8 cellular contexts compared by ENCODE assay signal in genomic region chr2:55051026-55051866, GRCh38. TPM values are rescaled to one million over a fixed set of nuclear protein-coding genes. Genes with fewer than 3 reads are reported as not detected.
A peak's percentile ranks its signal among the peaks of the same experiment; 100 is the strongest.
DNase-seq lines count a peak whose midpoint lies in the region; ATAC-seq, FAIRE-seq and TF ChIP-seq lines count a peak whose summit lies in the region.

No MANE protein-coding gene starts in this region.

- H4K5ac ChIP-seq in mesendoderm (ENCODE audit: low read length) = peak overlapping the region; percentile 72

- peak overlapping the region; percentile 92 for H3K18ac ChIP-seq in mesendoderm (ENCODE audit: low read length)

- POLR2A ChIA-PET in endothelial cell of umbilical vein (lab: Charles Lee) = interaction anchor here (0.6 to 2.5 kb wide), 11 partner anchors 13 to 533 kb away, joined by 3 to 9 read pairs (median 4); no protein-coding TSS in a partner anchor

- H4K20me1 ChIP-seq in endothelial cell of umbilical vein (replicated peaks; ENCODE audit: control insufficient read depth, extremely low read depth, insufficient read depth, low read length) = peaks cover 6% of the 10 kb centered on the region

- H3K27ac ChIP-seq in endothelial cell of umbilical vein (ENCODE audit: insufficient read depth, low read depth, low read length) (peak overlapping the region; percentile 97), mesendoderm (ENCODE audit: low read depth, low read length) (peak overlapping the region; percentile 97), suprapubic skin (peak overlapping the region; percentile 99)

- no peak overlapping the region for H2AK5ac ChIP-seq in mesendoderm (ENCODE audit: low read length)

- peak overlapping the region; percentile 97 for H3K9ac ChIP-seq in endothelial cell of umbilical vein (replicated peaks; ENCODE audit: extremely low read depth, insufficient read depth, low read length)
- H3K9ac ChIP-seq in mesendoderm (ENCODE audit: low read length) = peak overlapping the region; percentile 89

- ATAC-seq in GM18907 (IDR thresholded peaks at IDR 0.05; ENCODE audit: unreplicated experiment) = no peak

- H4K8ac ChIP-seq in mesendoderm (ENCODE audit: low read depth, low read length) = no peak overlapping the region

- peak overlapping the region; percentile 25 to 86 (median 72) for H3K4me3 ChIP-seq in endothelial cell of umbilical vein (replicated peaks in 1 of 3; ENCODE audit: insufficient read depth in 1 of 3, low read depth in 1 of 3, low read length in 3 of 3)
- peak overlapping the region; percentile 32 for H3K4me3 ChIP-seq in mesendoderm (ENCODE audit: low read length)
- H3K4me3 ChIP-seq in suprapubic skin = peak overlapping the region; percentile 98

- H3K9me3 ChIP-seq in endothelial cell of umbilical vein (replicated peaks; ENCODE audit: control insufficient read depth, insufficient read depth, low read length) = no peaks in the 10 kb centered on the region
- no peaks in the 10 kb centered on the region for H3K9me3 ChIP-seq in suprapubic skin

- H3K4me2 ChIP-seq in endothelial cell of umbilical vein (ENCODE audit: insufficient read depth, low read length) (peak overlapping the region; percentile 93), mesendoderm (ENCODE audit: low read length) (peak overlapping the region; percentile 58)

- no peaks in the 10 kb centered on the region for H3K27me3 ChIP-seq in endothelial cell of umbilical vein (ENCODE audit: control insufficient read depth in 2 of 2, insufficient read depth in 2 of 2, low read length in 2 of 2)
- H3K27me3 ChIP-seq in mesendoderm (ENCODE audit: insufficient read depth, low read length, poor library complexity) = no peaks in the 10 kb centered on the region
- H3K27me3 ChIP-seq in suprapubic skin = no peaks in the 10 kb centered on the region

- H3K23ac ChIP-seq in mesendoderm (ENCODE audit: low read length) = no peak overlapping the region

- no peaks in the 10 kb centered on the region for H3K79me1 ChIP-seq in mesendoderm (ENCODE audit: low read length)

- WGBS in mesendoderm (ENCODE audit: extremely low coverage, insufficient coverage, low lambda C conversion rate) = no CpG with 5 or more reads among the region's 9 CpGs
- 21% methylated on average over 9 of the region's 9 CpGs for WGBS in suprapubic skin

- TSS peak; percentile 72 for BruUV-seq in endothelial cell of umbilical vein (replicated peaks; lab: Mats Ljungman, UMichigan)

- peak overlapping the region; percentile 94 for H2BK5ac ChIP-seq in mesendoderm (ENCODE audit: low read length)

- TF ChIP-seq POLR2A in endothelial cell of umbilical vein (IDR thresholded peaks at IDR 0.05; ENCODE audit: low read depth, low read length) (peak; percentile 76), suprapubic skin (IDR thresholded peaks at IDR 0.05) (peak in 1 of 2 donors; percentile 10)

- no peak for TF ChIP-seq CTCF in endothelial cell of umbilical vein (IDR thresholded peaks at IDR 0.05; ENCODE audit: extremely low read depth in 1 of 2, insufficient read depth in 1 of 2, low read depth in 1 of 2, low read length in 2 of 2)
- TF ChIP-seq CTCF in suprapubic skin (IDR thresholded peaks at IDR 0.05) = no peak

- peaks cover 30% of the 10 kb centered on the region for H3K4me1 ChIP-seq in endothelial cell of umbilical vein (ENCODE audit: control insufficient read depth, extremely low read depth, insufficient read depth, low read length)
- peaks cover 5% of the 10 kb centered on the region for H3K4me1 ChIP-seq in mesendoderm (ENCODE audit: control insufficient read depth, low read depth, low read length)
- peaks cover 33% of the 10 kb centered on the region for H3K4me1 ChIP-seq in suprapubic skin

- no peak for TF ChIP-seq EP300 in suprapubic skin (IDR thresholded peaks at IDR 0.05)

- peak; percentile 99 for FAIRE-seq in endothelial cell of umbilical vein (lab: Jason Lieb, UNC)

- peak overlapping the region; percentile 95 for H3K4ac ChIP-seq in mesendoderm (ENCODE audit: low read depth, low read length)

- DNase-seq in NCI-H526 (lab: John Stamatoyannopoulos, UW) = peak; percentile 26 to 38
- DNase-seq in NCI-H526 treated with DMSO at 0.1 percent for 48 hours (lab: John Stamatoyannopoulos, UW) = no peak
- peak; percentile 57 for DNase-seq in NAMALWA (ENCODE audit: low spot score)
- peak; percentile 29 for DNase-seq in activated CD4-positive, alpha-beta T cell treated with anti-CD3 and anti-CD28 coated beads, Interleukin-2, amount 50 U/mL, for 1 hour
- DNase-seq in endothelial cell of umbilical vein (ENCODE audit: low read depth, low spot score) = peak; percentile 96
- peak; percentile 97 for DNase-seq in mesendoderm
- peak; percentile 82 to 83 for DNase-seq in suprapubic skin (ENCODE audit: low spot score in 2 of 2)

- dilution Hi-C loops in endothelial cell of umbilical vein (cut with MboI; ENCODE audit: extremely low pct_ligation_motif_present, low sequenced_read_pairs) = no loop called here

- CTCF ChIA-PET in endothelial cell of umbilical vein (lab: Charles Lee) = interaction anchor here (0.8 to 4.6 kb wide), 18 partner anchors 11 to 151 kb away, joined by 3 to 129 read pairs (median 4); no protein-coding TSS in a partner anchor

- H2BK15ac ChIP-seq in mesendoderm (replicated peaks; ENCODE audit: low read depth) = peak overlapping the region; percentile 89

- H2AFZ ChIP-seq in endothelial cell of umbilical vein (ENCODE audit: low read depth, low read length) = no peak overlapping the region

- intact Hi-C loops in endothelial cell of umbilical vein (cut with micrococcal nuclease) = loop anchor here (2.0 kb wide), 3 partner anchors 50 to 182 kb away; partner anchors contain the start of genes CLHC1 and RPS27A

- H2BK120ac ChIP-seq in mesendoderm (ENCODE audit: low read depth, low read length) = no peak overlapping the region

- H3K79me2 ChIP-seq in endothelial cell of umbilical vein (ENCODE audit: control insufficient read depth, insufficient read depth, low read length) (peaks cover 42% of the 10 kb centered on the region), mesendoderm (ENCODE audit: control insufficient read depth, insufficient read depth, low read length) (peaks cover 35% of the 10 kb centered on the region)

- no peaks in the 10 kb centered on the region for H3K36me3 ChIP-seq in endothelial cell of umbilical vein (ENCODE audit: control insufficient read depth in 2 of 2, extremely low read depth in 1 of 2, insufficient read depth in 2 of 2, low read length in 2 of 2)
- no peaks in the 10 kb centered on the region for H3K36me3 ChIP-seq in mesendoderm (ENCODE audit: control insufficient read depth, insufficient read depth, low read length)
- H3K36me3 ChIP-seq in suprapubic skin = no peaks in the 10 kb centered on the region

- H3K9me1 ChIP-seq in endothelial cell of umbilical vein (replicated peaks; ENCODE audit: control insufficient read depth, extremely low read depth, insufficient read depth, low read length) = no peaks in the 10 kb centered on the region

- peak overlapping the region; percentile 90 for H3K56ac ChIP-seq in mesendoderm (ENCODE audit: low read length)

TF ChIP-seq in endothelial cell of umbilical vein, 7 proteins besides CTCF, POLR2A, EP300 and RAD21:
- TF ChIP-seq POLR2AphosphoS5 (IDR thresholded peaks at IDR 0.05; ENCODE audit: insufficient read depth, low read depth, low read length) (peak; percentile 97), MAX (IDR thresholded peaks at IDR 0.05; ENCODE audit: insufficient read depth, insufficient read length) (no peak), JUN (IDR thresholded peaks at IDR 0.05; ENCODE audit: borderline replicate concordance, insufficient read depth, insufficient read length, low read depth) (peak; percentile 98), GATA2 (IDR thresholded peaks at IDR 0.05; ENCODE audit: insufficient read depth, insufficient read length, low read depth, low read length) (peak; percentile 36), FOS (IDR thresholded peaks at IDR 0.05; ENCODE audit: borderline replicate concordance, insufficient read depth, low read length) (peak; percentile 100)
TF ChIP-seq in endothelial cell of umbilical vein: peak in this region for 4.

RNA-seq across cellular contexts. Expression of gene RTN4, which starts 1.0 kb away (rescaled TPM):
- 472 and 486 TPM in 2 replicates for total RNA-seq in endothelial cell of umbilical vein
- 195 and 253 TPM in 2 replicates for polyA plus RNA-seq in endothelial cell of umbilical vein
- 258 and 287 TPM in 2 replicates for polyA plus RNA-seq in endothelial cell of umbilical vein (2011; cell fraction: cytosol; rRNA removed)
- polyA plus RNA-seq in endothelial cell of umbilical vein (2011; cell fraction: nucleus; rRNA removed) = 221 and 343 TPM in 2 replicates
- 512 and 627 TPM in 2 replicates for polyA plus RNA-seq in endothelial cell of umbilical vein (2012)
- 365 and 404 TPM in 2 replicates for polyA minus RNA-seq in endothelial cell of umbilical vein
- polyA minus RNA-seq in endothelial cell of umbilical vein (2011; cell fraction: cytosol; rRNA and poly(A)+ RNA removed) = 64.9 TPM
- 184 and 233 TPM in 2 replicates for polyA minus RNA-seq in endothelial cell of umbilical vein (2011; cell fraction: nucleus; rRNA and poly(A)+ RNA removed)
- polyA plus RNA-seq in mesendoderm (2013, experiment 1 of 2) = 369 TPM
- polyA plus RNA-seq in mesendoderm (2013, experiment 2 of 2) = 372 TPM
- total RNA-seq in suprapubic skin = 100 to 1,000 TPM; 234 to 395 (median 319) TPM

Comparison
In these comparisons a context has a peak if more than half of its experiments do, and no peak if none do; other contexts are left out.
1. H3K4me3 ChIP-seq: peak in every context shown above with its lines; median percentile 98 in suprapubic skin; 72 in endothelial cell of umbilical vein; 32 in mesendoderm.